In the genomic region with DNA sequence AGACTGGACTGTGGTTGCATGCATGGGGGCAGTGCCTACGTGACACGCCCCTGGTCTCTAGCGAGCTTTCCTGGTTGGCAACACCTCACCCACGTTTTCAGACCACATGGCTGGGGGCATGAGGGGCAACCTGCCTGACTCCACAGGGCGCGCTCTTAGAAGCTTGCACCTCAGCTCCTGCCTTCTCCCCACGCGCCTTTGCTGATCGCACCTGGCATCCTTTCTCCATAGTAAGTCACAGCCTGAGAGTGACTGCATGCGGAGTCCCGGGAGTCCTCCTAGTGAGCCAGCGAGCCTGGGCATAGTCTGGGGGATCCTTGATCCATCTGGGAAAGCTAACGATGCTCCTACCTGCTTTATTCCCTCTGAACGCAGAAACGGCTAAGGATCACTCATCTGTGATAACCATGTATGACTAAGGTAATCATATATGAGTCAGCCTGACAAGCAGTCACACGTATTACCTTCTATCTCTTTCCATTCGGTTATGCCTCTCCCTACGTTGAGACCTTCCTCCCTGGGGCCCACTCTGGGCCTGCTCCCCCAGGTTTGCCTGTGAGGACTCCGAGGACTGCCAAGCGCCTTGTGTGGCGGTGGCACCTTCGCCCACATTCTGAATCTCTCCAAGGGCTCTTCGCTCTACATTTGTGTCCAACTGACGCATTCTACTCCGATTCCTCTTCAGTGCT, we compare ENCODE assay signal across 1 cellular context.
TF ChIP-seq lines count a peak whose summit lies in the region.

No MANE protein-coding gene starts in this region.

TF ChIP-seq in GM23338, 12 proteins besides CTCF, POLR2A, EP300 and RAD21:
- no peak for TF ChIP-seq EZH2 (IDR thresholded peaks at IDR 0.05; ENCODE audit: low read depth, unreplicated experiment)
- TF ChIP-seq, protein P1, sequence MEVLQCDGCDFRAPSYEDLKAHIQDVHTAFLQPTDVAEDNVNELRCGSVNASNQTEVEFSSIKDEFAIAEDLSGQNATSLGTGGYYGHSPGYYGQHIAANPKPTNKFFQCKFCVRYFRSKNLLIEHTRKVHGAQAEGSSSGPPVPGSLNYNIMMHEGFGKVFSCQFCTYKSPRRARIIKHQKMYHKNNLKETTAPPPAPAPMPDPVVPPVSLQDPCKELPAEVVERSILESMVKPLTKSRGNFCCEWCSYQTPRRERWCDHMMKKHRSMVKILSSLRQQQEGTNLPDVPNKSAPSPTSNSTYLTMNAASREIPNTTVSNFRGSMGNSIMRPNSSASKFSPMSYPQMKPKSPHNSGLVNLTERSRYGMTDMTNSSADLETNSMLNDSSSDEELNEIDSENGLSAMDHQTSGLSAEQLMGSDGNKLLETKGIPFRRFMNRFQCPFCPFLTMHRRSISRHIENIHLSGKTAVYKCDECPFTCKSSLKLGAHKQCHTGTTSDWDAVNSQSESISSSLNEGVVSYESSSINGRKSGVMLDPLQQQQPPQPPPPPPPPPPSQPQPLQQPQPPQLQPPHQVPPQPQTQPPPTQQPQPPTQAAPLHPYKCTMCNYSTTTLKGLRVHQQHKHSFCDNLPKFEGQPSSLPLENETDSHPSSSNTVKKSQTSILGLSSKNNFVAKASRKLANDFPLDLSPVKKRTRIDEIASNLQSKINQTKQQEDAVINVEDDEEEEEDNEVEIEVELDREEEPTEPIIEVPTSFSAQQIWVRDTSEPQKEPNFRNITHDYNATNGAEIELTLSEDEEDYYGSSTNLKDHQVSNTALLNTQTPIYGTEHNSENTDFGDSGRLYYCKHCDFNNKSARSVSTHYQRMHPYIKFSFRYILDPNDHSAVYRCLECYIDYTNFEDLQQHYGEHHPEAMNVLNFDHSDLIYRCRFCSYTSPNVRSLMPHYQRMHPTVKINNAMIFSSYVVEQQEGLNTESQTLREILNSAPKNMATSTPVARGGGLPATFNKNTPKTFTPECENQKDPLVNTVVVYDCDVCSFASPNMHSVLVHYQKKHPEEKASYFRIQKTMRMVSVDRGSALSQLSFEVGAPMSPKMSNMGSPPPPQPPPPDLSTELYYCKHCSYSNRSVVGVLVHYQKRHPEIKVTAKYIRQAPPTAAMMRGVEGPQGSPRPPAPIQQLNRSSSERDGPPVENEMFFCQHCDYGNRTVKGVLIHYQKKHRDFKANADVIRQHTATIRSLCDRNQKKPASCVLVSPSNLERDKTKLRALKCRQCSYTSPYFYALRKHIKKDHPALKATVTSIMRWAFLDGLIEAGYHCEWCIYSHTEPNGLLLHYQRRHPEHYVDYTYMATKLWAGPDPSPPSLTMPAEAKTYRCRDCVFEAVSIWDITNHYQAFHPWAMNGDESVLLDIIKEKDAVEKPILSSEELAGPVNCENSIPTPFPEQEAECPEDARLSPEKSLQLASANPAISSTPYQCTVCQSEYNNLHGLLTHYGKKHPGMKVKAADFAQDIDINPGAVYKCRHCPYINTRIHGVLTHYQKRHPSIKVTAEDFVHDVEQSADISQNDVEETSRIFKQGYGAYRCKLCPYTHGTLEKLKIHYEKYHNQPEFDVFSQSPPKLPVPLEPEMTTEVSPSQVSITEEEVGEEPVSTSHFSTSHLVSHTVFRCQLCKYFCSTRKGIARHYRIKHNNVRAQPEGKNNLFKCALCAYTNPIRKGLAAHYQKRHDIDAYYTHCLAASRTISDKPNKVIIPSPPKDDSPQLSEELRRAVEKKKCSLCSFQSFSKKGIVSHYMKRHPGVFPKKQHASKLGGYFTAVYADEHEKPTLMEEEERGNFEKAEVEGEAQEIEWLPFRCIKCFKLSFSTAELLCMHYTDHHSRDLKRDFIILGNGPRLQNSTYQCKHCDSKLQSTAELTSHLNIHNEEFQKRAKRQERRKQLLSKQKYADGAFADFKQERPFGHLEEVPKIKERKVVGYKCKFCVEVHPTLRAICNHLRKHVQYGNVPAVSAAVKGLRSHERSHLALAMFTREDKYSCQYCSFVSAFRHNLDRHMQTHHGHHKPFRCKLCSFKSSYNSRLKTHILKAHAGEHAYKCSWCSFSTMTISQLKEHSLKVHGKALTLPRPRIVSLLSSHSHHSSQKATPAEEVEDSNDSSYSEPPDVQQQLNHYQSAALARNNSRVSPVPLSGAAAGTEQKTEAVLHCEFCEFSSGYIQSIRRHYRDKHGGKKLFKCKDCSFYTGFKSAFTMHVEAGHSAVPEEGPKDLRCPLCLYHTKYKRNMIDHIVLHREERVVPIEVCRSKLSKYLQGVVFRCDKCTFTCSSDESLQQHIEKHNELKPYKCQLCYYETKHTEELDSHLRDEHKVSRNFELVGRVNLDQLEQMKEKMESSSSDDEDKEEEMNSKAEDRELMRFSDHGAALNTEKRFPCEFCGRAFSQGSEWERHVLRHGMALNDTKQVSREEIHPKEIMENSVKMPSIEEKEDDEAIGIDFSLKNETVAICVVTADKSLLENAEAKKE (CRISPR knock-in tag; IDR thresholded peaks at IDR 0.05) = no peak
